Comparison of ENCODE assay signal across 8 cellular contexts in the genomic region with DNA sequence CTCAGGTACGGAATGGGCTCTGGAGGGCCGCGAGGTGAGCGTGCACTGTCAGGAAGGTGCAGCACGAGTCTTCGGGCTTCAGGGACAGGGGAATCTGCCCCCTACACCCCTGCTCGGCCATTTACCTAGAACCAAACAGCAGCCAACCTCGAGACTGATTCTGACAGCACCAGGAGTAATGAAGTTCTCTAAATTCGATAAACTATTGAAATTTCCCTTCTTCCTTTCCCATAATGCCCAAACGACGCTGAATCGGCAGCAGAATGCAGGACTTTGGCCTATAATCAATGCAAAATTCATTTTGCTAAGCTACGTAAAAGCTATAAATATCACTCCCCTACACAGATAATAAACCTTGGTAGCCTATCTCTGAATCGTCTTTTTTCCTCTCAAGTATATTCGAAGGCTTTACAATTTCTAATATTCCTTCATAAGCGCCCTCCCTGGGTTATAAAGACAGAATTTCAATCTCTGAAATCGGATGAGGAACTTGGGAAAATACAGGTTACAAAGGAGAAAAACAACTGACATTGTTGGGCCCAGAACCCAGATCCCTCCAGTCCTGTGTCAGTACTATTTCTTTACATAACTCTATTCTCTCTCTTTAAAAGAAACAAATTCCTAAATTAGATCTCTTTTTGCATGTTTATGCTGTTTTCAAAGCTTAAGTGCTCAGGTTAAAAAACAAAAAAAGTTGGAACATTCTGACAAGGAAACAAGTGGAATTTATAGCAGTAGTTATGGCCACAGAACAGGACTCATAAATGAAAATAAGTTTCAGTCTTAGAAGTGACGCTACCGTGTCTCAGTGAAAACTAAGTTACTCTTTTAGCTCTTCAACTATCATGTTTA.
A peak's percentile ranks its signal among the peaks of the same experiment; 100 is the strongest.
DNase-seq lines count a peak whose midpoint lies in the region; ATAC-seq and TF ChIP-seq lines count a peak whose summit lies in the region.

No MANE protein-coding gene starts in this region.

- no peaks in the 10 kb centered on the region for H3K9me3 ChIP-seq in cardiac muscle cell (ENCODE audit: low read depth)

- DNase-seq in cardiac muscle cell (ENCODE audit: low read depth in 1 of 2, low spot score in 1 of 2), result no peak
- no peak for DNase-seq in Right ventricle myocardium inferior (ENCODE audit: missing footprints)
- peak; percentile 57 for DNase-seq in NCI-H69 (lab: John Stamatoyannopoulos, UW)
- no peak for DNase-seq in effector memory CD8-positive, alpha-beta T cell
- no peak for DNase-seq in naive B cell
- no peak for DNase-seq in occipital lobe (lab: John Stamatoyannopoulos, UW)
- DNase-seq in stimulated activated CD4-positive, alpha-beta T cell treated with anti-CD3 and anti-CD28 coated beads, Interleukin-4, amount 100 ng/mL, for 24 hours, result no peak
- no peak for DNase-seq in stimulated activated CD4-positive, alpha-beta T cell treated with anti-CD3 and anti-CD28 coated beads, Interleukin-4, amount 100 ng/mL, for 4 hours

- no peaks in the 10 kb centered on the region for H3K36me3 ChIP-seq in cardiac muscle cell

- intact Hi-C loops in Right ventricle myocardium inferior (cut with DNase I), result loop anchor here (2.0 to 5.0 kb wide), 4 partner anchors 47 to 108 kb away; no protein-coding TSS in a partner anchor

- H3K27ac ChIP-seq in cardiac muscle cell, result peak overlapping the region; percentile 76

- H3K27me3 Mint-ChIP-seq in effector memory CD8-positive, alpha-beta T cell, result no peaks in the 10 kb centered on the region
- no peaks in the 10 kb centered on the region for H3K27me3 Mint-ChIP-seq in naive B cell

- H3K4me3 Mint-ChIP-seq in effector memory CD8-positive, alpha-beta T cell, result peak overlapping the region; percentile 92 to 95
- peak overlapping the region; percentile 87 to 99 (median 96) for H3K4me3 Mint-ChIP-seq in naive B cell

- H3K27ac Mint-ChIP-seq in effector memory CD8-positive, alpha-beta T cell, result peak overlapping the region; percentile 97 to 99
- H3K27ac Mint-ChIP-seq in naive B cell, result peak overlapping the region; percentile 93 to 99 (median 98)

- TF ChIP-seq CTCF in cardiac muscle cell (IDR thresholded peaks at IDR 0.05; ENCODE audit: low read depth, low read length), result no peak

- peaks cover 37 to 54% of the 10 kb centered on the region in 2 donors for H3K4me1 Mint-ChIP-seq in effector memory CD8-positive, alpha-beta T cell (ENCODE audit: low read depth in 2 of 2)
- H3K4me1 Mint-ChIP-seq in naive B cell, result peaks cover 45 to 70% (median 60%) of the 10 kb centered on the region in 3 donors

- H3K36me3 Mint-ChIP-seq in effector memory CD8-positive, alpha-beta T cell (ENCODE audit: insufficient read depth), result peaks cover 11% of the 10 kb centered on the region
- no peaks in the 10 kb centered on the region for H3K36me3 Mint-ChIP-seq in naive B cell

- H3K4me1 ChIP-seq in cardiac muscle cell (ENCODE audit: low read depth), result peaks cover 17% of the 10 kb centered on the region

- no peaks in the 10 kb centered on the region for H3K27me3 ChIP-seq in cardiac muscle cell

- ATAC-seq in Right ventricle myocardium inferior (no peak), naive B cell (ENCODE audit: low read depth in 2 of 2) (no peak)
- no peak for ATAC-seq in effector memory CD8-positive, alpha-beta T cell (replicated peaks)

- H3K4me3 ChIP-seq in cardiac muscle cell, result peak overlapping the region; percentile 72

- H3K9me3 Mint-ChIP-seq in effector memory CD8-positive, alpha-beta T cell, result no peaks in the 10 kb centered on the region
- H3K9me3 Mint-ChIP-seq in naive B cell, result no peaks in the 10 kb centered on the region
